8 cellular contexts compared by ENCODE assay signal in genomic region chr11:63683133-63683991, GRCh38. TPM values are rescaled to one million over a fixed set of nuclear protein-coding genes. Genes with fewer than 3 reads are reported as not detected.
A peak's percentile ranks its signal among the peaks of the same experiment; 100 is the strongest.
DNase-seq lines count a peak whose midpoint lies in the region; ATAC-seq and TF ChIP-seq lines count a peak whose summit lies in the region.

No MANE protein-coding gene starts in this region.

- H4K8ac ChIP-seq in neuronal stem cell (ENCODE audit: low read depth, low read length): no peak overlapping the region

- H3K79me1 ChIP-seq in neuronal stem cell (ENCODE audit: low read depth, low read length): peaks cover 2% of the 10 kb centered on the region

- H3K79me2 ChIP-seq in DOHH2 (ENCODE audit: control insufficient read depth, low read length): peaks cover 65% of the 10 kb centered on the region

- peak overlapping the region; percentile 82 for H3K4me2 ChIP-seq in DOHH2 (ENCODE audit: low read length)
- H3K4me2 ChIP-seq in neuronal stem cell (ENCODE audit: insufficient read depth, low read length, poor library complexity, severe bottlenecking): no peak overlapping the region

- H3K23ac ChIP-seq in neuronal stem cell (ENCODE audit: low read depth, low read length, poor library complexity): no peak overlapping the region

- H3K4ac ChIP-seq in neuronal stem cell (ENCODE audit: low read length): no peak overlapping the region

- H3K9me3 ChIP-seq in DOHH2 (ENCODE audit: control insufficient read depth, insufficient read depth, low read length) (no peaks in the 10 kb centered on the region), neuronal stem cell (replicated peaks in 1 of 2; ENCODE audit: control insufficient read depth in 2 of 2, insufficient read depth in 1 of 2, low read depth in 1 of 2, low read length in 2 of 2) (no peaks in the 10 kb centered on the region)

- no peak overlapping the region for H2AFZ ChIP-seq in neuronal stem cell (ENCODE audit: low read length)

- TF ChIP-seq CTCF in DOHH2 (IDR thresholded peaks at IDR 0.05; ENCODE audit: low read depth, low read length, poor library complexity, severe bottlenecking) (no peak), choroid plexus epithelial cell (conservative IDR thresholded peaks at IDR 0.05; ENCODE audit: low read depth, low read length) (no peak)

- H3K27ac ChIP-seq in DOHH2 (ENCODE audit: low read depth, low read length): no peak overlapping the region
- peak overlapping the region; percentile 1 for H3K27ac ChIP-seq in neuronal stem cell (replicated peaks; ENCODE audit: low read length)

- H2BK12ac ChIP-seq in neuronal stem cell (ENCODE audit: low read length): no peak overlapping the region

- H3K36me3 ChIP-seq in DOHH2 (ENCODE audit: control insufficient read depth, low read length) (peaks cover 5% of the 10 kb centered on the region; the same call in 1 of the 2 replicates), neuronal stem cell (replicated peaks in 1 of 2; ENCODE audit: control insufficient read depth in 2 of 2, insufficient read depth in 2 of 2, low read length in 2 of 2) (peaks cover 0 to 7% of the 10 kb centered on the region in 2 donors)

- H3K4me1 ChIP-seq in DOHH2 (ENCODE audit: control insufficient read depth, low read length): peaks cover 32% of the 10 kb centered on the region
- H3K4me1 ChIP-seq in neuronal stem cell (ENCODE audit: control insufficient read depth in 2 of 2, insufficient read depth in 1 of 2, low read depth in 1 of 2, low read length in 2 of 2): peaks cover 5 to 12% of the 10 kb centered on the region in 2 donors

- H2AK5ac ChIP-seq in neuronal stem cell (ENCODE audit: low read depth, low read length): no peak overlapping the region

- DNase-seq in NAMALWA (ENCODE audit: low spot score) (peak; percentile 48), choroid plexus epithelial cell (ENCODE audit: low read depth) (no peak), neuronal stem cell (ENCODE audit: low spot score) (no peak), NCI-H1436 treated with DMSO at 0.1 percent for 48 hours (lab: John Stamatoyannopoulos, UW) (no peak)

- no peak overlapping the region for H2BK120ac ChIP-seq in neuronal stem cell (ENCODE audit: low read depth, low read length)

- H3K9ac ChIP-seq in neuronal stem cell (ENCODE audit: low read depth, low read length, poor library complexity): no peak overlapping the region

- no peak overlapping the region for H3K14ac ChIP-seq in neuronal stem cell (ENCODE audit: low read length)

- no peaks in the 10 kb centered on the region for H3F3A ChIP-seq in DOHH2 (ENCODE audit: control insufficient read depth, insufficient read depth)

- no peak overlapping the region for H2BK5ac ChIP-seq in neuronal stem cell (ENCODE audit: low read length)

- no peak overlapping the region for H3K18ac ChIP-seq in neuronal stem cell (ENCODE audit: low read length)

- peaks cover 10% of the 10 kb centered on the region for H4K20me1 ChIP-seq in DOHH2 (ENCODE audit: control insufficient read depth, insufficient read depth, low read depth, low read length)

- no peak overlapping the region for H2BK15ac ChIP-seq in neuronal stem cell (ENCODE audit: low read length)

- H4K91ac ChIP-seq in neuronal stem cell (ENCODE audit: low read depth, low read length, poor library complexity): no peak overlapping the region

- no peak for ATAC-seq in GM21526 (IDR thresholded peaks at IDR 0.05; ENCODE audit: low FRiP score, unreplicated experiment)
- no peak for ATAC-seq in GM18861 (IDR thresholded peaks at IDR 0.05; ENCODE audit: unreplicated experiment)
- ATAC-seq in HG02884 (IDR thresholded peaks at IDR 0.05; ENCODE audit: unreplicated experiment): no peak

- H3K9me2 ChIP-seq in DOHH2 (replicated peaks; ENCODE audit: control insufficient read depth, low read length): no peaks in the 10 kb centered on the region

- H3K27me3 ChIP-seq in DOHH2 (ENCODE audit: control insufficient read depth, low read length) (no peaks in the 10 kb centered on the region), neuronal stem cell (ENCODE audit: control insufficient read depth in 3 of 3, insufficient read depth in 3 of 3, low read depth in 1 of 3, low read length in 3 of 3) (no peaks in the 10 kb centered on the region)

- 100% methylated on average over 1 of the region's 8 CpGs; no CpG with 5 or more reads in 1 of the 2 donors for WGBS in neuronal stem cell (ENCODE audit: extremely low coverage in 2 of 2, insufficient read length in 2 of 2, insufficient replicate concordance in 1 of 2), 2 donors

- peak overlapping the region; percentile 93 for H3K4me3 ChIP-seq in DOHH2 (ENCODE audit: low read length)
- H3K4me3 ChIP-seq in choroid plexus epithelial cell (ENCODE audit: low read depth, low read length): peak overlapping the region; percentile 92
- H3K4me3 ChIP-seq in neuronal stem cell (ENCODE audit: low read length in 2 of 2): peak overlapping the region in 1 of 2 donors; percentile 83

RNA-seq across cellular contexts. Expression of gene RTN3, which starts 2.1 kb away (rescaled TPM):
- 249 TPM for polyA plus RNA-seq in neuronal stem cell (2013, experiment 1 of 2)
- polyA plus RNA-seq in neuronal stem cell (2013, experiment 2 of 2): 249 TPM

RNA-seq across cellular contexts. Expression of gene ATL3, which starts 12.2 kb away (rescaled TPM):
- 5.0 TPM for polyA plus RNA-seq in neuronal stem cell (2013, experiment 1 of 2)
- polyA plus RNA-seq in neuronal stem cell (2013, experiment 2 of 2): 5.3 TPM
